In the genomic region with DNA sequence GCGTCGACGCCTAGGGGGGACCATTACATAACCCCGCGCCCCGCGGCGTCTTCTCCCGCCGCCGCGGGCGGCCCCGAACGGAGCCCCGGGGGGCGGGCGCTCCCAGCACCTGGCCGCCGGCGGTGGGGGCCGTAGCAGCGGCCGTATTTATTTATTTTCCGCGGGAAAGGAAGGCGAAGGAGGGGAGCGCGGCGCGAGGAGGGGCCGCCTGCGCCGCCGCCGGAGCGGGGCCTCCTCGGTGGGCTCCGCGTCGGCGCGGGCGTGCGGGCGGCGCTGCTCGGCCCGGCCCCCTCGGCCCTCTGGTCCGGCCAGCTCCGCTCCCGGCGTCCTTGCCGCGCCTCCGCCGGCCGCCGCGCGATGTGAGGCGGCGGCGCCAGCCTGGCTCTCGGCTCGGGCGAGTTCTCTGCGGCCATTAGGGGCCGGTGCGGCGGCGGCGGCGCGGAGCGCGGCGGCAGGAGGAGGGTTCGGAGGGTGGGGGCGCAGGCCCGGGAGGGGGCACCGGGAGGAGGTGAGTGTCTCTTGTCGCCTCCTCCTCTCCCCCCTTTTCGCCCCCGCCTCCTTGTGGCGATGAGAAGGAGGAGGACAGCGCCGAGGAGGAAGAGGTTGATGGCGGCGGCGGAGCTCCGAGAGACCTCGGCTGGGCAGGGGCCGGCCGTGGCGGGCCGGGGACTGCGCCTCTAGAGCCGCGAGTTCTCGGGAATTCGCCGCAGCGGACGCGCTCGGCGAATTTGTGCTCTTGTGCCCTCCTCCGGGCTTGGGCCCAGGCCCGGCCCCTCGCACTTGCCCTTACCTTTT, we compare ENCODE assay signal across 8 cellular contexts. TPM values are rescaled to one million over a fixed set of nuclear protein-coding genes. Genes with fewer than 3 reads are reported as not detected.
DNase-seq lines count a peak whose midpoint lies in the region; ATAC-seq and TF ChIP-seq lines count a peak whose summit lies in the region.

A gene (plus strand): TSS at position 570 of the 795 bp plus-strand sequence. CDS start 413 bp downstream, outside the sequence.

- H3K9me3 ChIP-seq in right atrium auricular region (no peaks in the 10 kb centered on the region), vagina (no peaks in the 10 kb centered on the region)

- no peaks in the 10 kb centered on the region for H3K36me3 ChIP-seq in GM06990 (ENCODE audit: control insufficient read depth, insufficient read depth, low read length)
- no peaks in the 10 kb centered on the region for H3K36me3 ChIP-seq in right atrium auricular region
- H3K36me3 ChIP-seq in rectal smooth muscle tissue (ENCODE audit: control insufficient read depth, insufficient read depth, low read length), result no peaks in the 10 kb centered on the region
- H3K36me3 ChIP-seq in vagina, result no peaks in the 10 kb centered on the region

- H3K4me3 ChIP-seq in GM06990 (replicated peaks; ENCODE audit: low read depth, low read length), result peak within 1 kb of the TSS; percentile 91
- H3K4me3 ChIP-seq in right atrium auricular region, result peak within 1 kb of the TSS; percentile 97 to 98
- H3K4me3 ChIP-seq in rectal smooth muscle tissue (ENCODE audit: low read length), result peak within 1 kb of the TSS; percentile 85
- H3K4me3 ChIP-seq in vagina, result peak within 1 kb of the TSS; percentile 91 to 98

- no peaks in the 10 kb centered on the region for H3K27me3 ChIP-seq in GM06990 (replicated peaks; ENCODE audit: control insufficient read depth, insufficient read depth, low read length)
- no peaks in the 10 kb centered on the region for H3K27me3 ChIP-seq in right atrium auricular region
- no peaks in the 10 kb centered on the region for H3K27me3 ChIP-seq in rectal smooth muscle tissue (ENCODE audit: control insufficient read depth, insufficient read depth, low read length)
- no peaks in the 10 kb centered on the region for H3K27me3 ChIP-seq in vagina

- DNase-seq in GM06990 (ENCODE audit: extremely low read depth, insufficient read length) (peak; percentile 87), Kasumi-1 (lab: John Stamatoyannopoulos, UW) (peak; percentile 75 to 82), T-helper 2 cell (peak; percentile 73 to 95 (median 82)), right atrium auricular region (ENCODE audit: low spot score) (peak; percentile 83), vagina (ENCODE audit: extremely low spot score in 2 of 2) (peak in 1 of 2 donors; percentile 92)

- peak; percentile 10 for TF ChIP-seq CTCF in GM06990 (IDR thresholded peaks at IDR 0.05; ENCODE audit: insufficient read depth, low read length, poor library complexity, severe bottlenecking)
- TF ChIP-seq CTCF in right atrium auricular region (IDR thresholded peaks at IDR 0.05), result peak in 1 of 2 donors; percentile 35
- peak in 2 of 3 experiments; percentile 14 to 21 for TF ChIP-seq CTCF in vagina (IDR thresholded peaks at IDR 0.05)

- peak in 1 of 2 donors; percentile 67 for TF ChIP-seq POLR2A in vagina (IDR thresholded peaks at IDR 0.05)

- peak; percentile 30 for ATAC-seq in GM21786 (IDR thresholded peaks at IDR 0.05; ENCODE audit: unreplicated experiment)

- intact Hi-C loops in vagina (cut with DNase I), result loop anchor here (1.0 kb wide), 1 partner anchor 141 kb away; a partner anchor contains a TSS

- H3K27ac ChIP-seq in angular gyrus (ENCODE audit: low read depth, low read length) (peak within 1 kb of the TSS; percentile 100), right atrium auricular region (peak within 1 kb of the TSS; percentile 99 to 100), rectal smooth muscle tissue (ENCODE audit: low read depth, low read length) (peak within 1 kb of the TSS; percentile 100), vagina (peak within 1 kb of the TSS; percentile 100)

- peaks cover 0 to 39% of the 10 kb centered on the region in 2 donors for H3K4me1 ChIP-seq in right atrium auricular region
- peaks cover 15% of the 10 kb centered on the region for H3K4me1 ChIP-seq in rectal smooth muscle tissue (ENCODE audit: control insufficient read depth, insufficient read depth, low read length)
- H3K4me1 ChIP-seq in vagina, result peaks cover 48% of the 10 kb centered on the region

- H3K9ac ChIP-seq in rectal smooth muscle tissue (ENCODE audit: low read length), result peak within 1 kb of the TSS; percentile 96

RNA-seq across cellular contexts. Expression of the gene that starts here (rescaled TPM):
- 10 to 100 TPM; 28.0 to 41.7 TPM for total RNA-seq in right atrium auricular region
- 99.9 TPM for total RNA-seq in vagina
